In the genomic region with DNA sequence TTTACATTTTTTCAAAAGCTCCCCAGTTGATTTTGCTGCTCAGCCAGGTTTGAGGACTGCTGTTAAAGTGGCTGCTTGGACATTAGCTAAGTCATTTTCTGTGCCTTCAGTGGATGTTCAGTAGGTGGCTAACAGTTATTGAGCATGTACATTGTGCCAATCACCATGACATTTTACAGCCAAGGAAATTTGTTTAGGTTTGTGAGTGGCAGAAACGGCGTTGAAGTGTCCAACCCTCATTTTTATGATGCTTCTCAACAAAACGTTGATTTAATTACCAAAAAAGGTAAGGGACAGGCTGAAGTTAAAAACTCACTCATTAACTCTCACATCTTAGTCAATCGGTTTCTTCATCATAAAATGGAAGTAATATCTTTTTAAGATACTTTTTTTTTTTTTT, we compare ENCODE assay signal across 28 cellular contexts. TPM values are rescaled to one million over a fixed set of nuclear protein-coding genes. Genes with fewer than 3 reads are reported as not detected.
"Had no signal": no experiment of that assay in that cellular context is flagged by ENCODE, and none has a peak within 500 bp of the region (broad histone marks: within the 10 kb centered on the region; RNA-seq: fewer than 3 reads in every experiment).

No MANE protein-coding gene starts in this region.

- H3K4me3 Mint-ChIP-seq: activated CD4-positive, alpha-beta memory T cell treated with anti-CD3 and anti-CD28 coated beads, Interleukin-2, amount 10 ng/mL, durations not matched to agents 7 days and 5 days; activated CD4-positive, alpha-beta T cell treated with anti-CD3 and anti-CD28 coated beads, Interleukin-2, amount 10 ng/mL, durations not matched to agents 7 days and 5 days; activated naive CD4-positive, alpha-beta T cell treated with anti-CD3 and anti-CD28 coated beads, Interleukin-2, amount 50 U/mL, for 24 hours; activated naive CD8-positive, alpha-beta T cell treated with anti-CD3 and anti-CD28 coated beads for 36 hours; activated naive CD8-positive, alpha-beta T cell treated with anti-CD3 and anti-CD28 coated beads, Interleukin-2, amount 50 U/mL, for 24 hours; activated T-cell treated with anti-CD3 and anti-CD28 coated beads, Interleukin-2, amount 50 U/mL, for 4 hours; activated T-helper 17 cell treated with anti-CD3 and anti-CD28 coated beads, Interleukin-2, amount 50 U/mL, for 72 hours; effector memory CD8-positive, alpha-beta T cell had no signal

- H3K27ac ChIP-seq: adrenal gland, body of pancreas, esophagus squamous epithelium, gastroesophageal sphincter had no signal

- H3K27me3 Mint-ChIP-seq: activated CD4-positive, alpha-beta memory T cell treated with anti-CD3 and anti-CD28 coated beads, Interleukin-2, amount 10 ng/mL, durations not matched to agents 7 days and 5 days; activated CD4-positive, alpha-beta T cell treated with anti-CD3 and anti-CD28 coated beads, Interleukin-2, amount 10 ng/mL, durations not matched to agents 7 days and 5 days; activated naive CD4-positive, alpha-beta T cell treated with anti-CD3 and anti-CD28 coated beads, Interleukin-2, amount 50 U/mL, for 24 hours; activated naive CD8-positive, alpha-beta T cell treated with anti-CD3 and anti-CD28 coated beads for 36 hours; activated naive CD8-positive, alpha-beta T cell treated with anti-CD3 and anti-CD28 coated beads, Interleukin-2, amount 50 U/mL, for 24 hours; activated T-helper 17 cell treated with anti-CD3 and anti-CD28 coated beads, Interleukin-2, amount 50 U/mL, for 72 hours; effector memory CD8-positive, alpha-beta T cell had no signal

- H3K36me3 ChIP-seq: adrenal gland, esophagus squamous epithelium, gastroesophageal sphincter had no signal

- DNase-seq: activated CD4-positive, alpha-beta memory T cell treated with anti-CD3 and anti-CD28 coated beads, Interleukin-2, amount 10 ng/mL, durations not matched to agents 7 days and 5 days; activated CD4-positive, alpha-beta T cell treated with anti-CD3 and anti-CD28 coated beads for 1 hour; activated CD4-positive, alpha-beta T cell treated with anti-CD3 and anti-CD28 coated beads for 4 hours; activated CD4-positive, alpha-beta T cell treated with anti-CD3 and anti-CD28 coated beads, Interleukin-2, amount 10 ng/mL, durations not matched to agents 7 days and 5 days; activated CD4-positive, alpha-beta T cell treated with anti-CD3 and anti-CD28 coated beads, Interleukin-2, amount 50 U/mL, for 4 hours; activated CD8-positive, alpha-beta memory T cell treated with anti-CD3 and anti-CD28 coated beads, Interleukin-2, amount 50 U/mL, for 48 hours; activated effector memory CD4-positive, alpha-beta T cell treated with Interleukin-2 at 50 U/mL for 16 hours; activated gamma-delta T cell treated with Interleukin-2 at 50 U/mL for 16 hours; activated naive CD4-positive, alpha-beta T cell treated with Interleukin-2 at 50 U/mL for 16 hours; activated naive CD8-positive, alpha-beta T cell treated with anti-CD3 and anti-CD28 coated beads for 36 hours; activated naive CD8-positive, alpha-beta T cell treated with anti-CD3 and anti-CD28 coated beads, Interleukin-2, amount 50 U/mL, for 24 hours; activated T-cell treated with anti-CD3 and anti-CD28 coated beads for 4 hours; activated T-cell treated with anti-CD3 and anti-CD28 coated beads, Interleukin-2, amount 50 U/mL, for 4 hours; adrenal gland; amygdala; aorta; body of pancreas; caudate nucleus; cortex of kidney; dermis blood vessel endothelial cell; effector CD4-positive, alpha-beta T cell; effector memory CD8-positive, alpha-beta T cell; esophagus squamous epithelium; foreskin melanocyte; T-helper 2 cell had no signal

- H3K4me1 ChIP-seq: adrenal gland, esophagus squamous epithelium, gastroesophageal sphincter had no signal

- H3K27me3 ChIP-seq: adrenal gland, body of pancreas, esophagus squamous epithelium, gastroesophageal sphincter had no signal

- ATAC-seq: activated naive CD8-positive, alpha-beta T cell treated with anti-CD3 and anti-CD28 coated beads, Interleukin-2, amount 50 U/mL, for 24 hours; activated T-cell treated with anti-CD3 and anti-CD28 coated beads, Interleukin-2, amount 50 U/mL, for 4 hours; activated T-helper 17 cell treated with anti-CD3 and anti-CD28 coated beads, Interleukin-2, amount 50 U/mL, for 72 hours; body of pancreas; effector memory CD8-positive, alpha-beta T cell; gastroesophageal sphincter had no signal

- H3K9me3 ChIP-seq: adrenal gland, body of pancreas, esophagus squamous epithelium, gastroesophageal sphincter had no signal

- H3K4me3 ChIP-seq: adrenal gland, body of pancreas, esophagus squamous epithelium, gastroesophageal sphincter had no signal

- H3K27ac Mint-ChIP-seq: activated CD4-positive, alpha-beta memory T cell treated with anti-CD3 and anti-CD28 coated beads, Interleukin-2, amount 10 ng/mL, durations not matched to agents 7 days and 5 days; activated CD4-positive, alpha-beta T cell treated with anti-CD3 and anti-CD28 coated beads, Interleukin-2, amount 10 ng/mL, durations not matched to agents 7 days and 5 days; activated naive CD4-positive, alpha-beta T cell treated with anti-CD3 and anti-CD28 coated beads, Interleukin-2, amount 50 U/mL, for 24 hours; activated naive CD8-positive, alpha-beta T cell treated with anti-CD3 and anti-CD28 coated beads for 36 hours; activated naive CD8-positive, alpha-beta T cell treated with anti-CD3 and anti-CD28 coated beads, Interleukin-2, amount 50 U/mL, for 24 hours; activated T-helper 17 cell treated with anti-CD3 and anti-CD28 coated beads, Interleukin-2, amount 50 U/mL, for 72 hours; effector memory CD8-positive, alpha-beta T cell had no signal

- H3K36me3 Mint-ChIP-seq: activated naive CD4-positive, alpha-beta T cell treated with anti-CD3 and anti-CD28 coated beads, Interleukin-2, amount 50 U/mL, for 24 hours; activated naive CD8-positive, alpha-beta T cell treated with anti-CD3 and anti-CD28 coated beads for 36 hours had no signal

- H3K4me1 Mint-ChIP-seq: activated CD4-positive, alpha-beta memory T cell treated with anti-CD3 and anti-CD28 coated beads, Interleukin-2, amount 10 ng/mL, durations not matched to agents 7 days and 5 days; activated CD4-positive, alpha-beta T cell treated with anti-CD3 and anti-CD28 coated beads, Interleukin-2, amount 10 ng/mL, durations not matched to agents 7 days and 5 days; activated naive CD4-positive, alpha-beta T cell treated with anti-CD3 and anti-CD28 coated beads, Interleukin-2, amount 50 U/mL, for 24 hours; activated naive CD8-positive, alpha-beta T cell treated with anti-CD3 and anti-CD28 coated beads for 36 hours; activated naive CD8-positive, alpha-beta T cell treated with anti-CD3 and anti-CD28 coated beads, Interleukin-2, amount 50 U/mL, for 24 hours; activated T-helper 17 cell treated with anti-CD3 and anti-CD28 coated beads, Interleukin-2, amount 50 U/mL, for 72 hours had no signal

- H3K9me3 Mint-ChIP-seq: activated CD4-positive, alpha-beta memory T cell treated with anti-CD3 and anti-CD28 coated beads, Interleukin-2, amount 10 ng/mL, durations not matched to agents 7 days and 5 days; activated CD4-positive, alpha-beta T cell treated with anti-CD3 and anti-CD28 coated beads, Interleukin-2, amount 10 ng/mL, durations not matched to agents 7 days and 5 days; activated naive CD4-positive, alpha-beta T cell treated with anti-CD3 and anti-CD28 coated beads, Interleukin-2, amount 50 U/mL, for 24 hours; activated naive CD8-positive, alpha-beta T cell treated with anti-CD3 and anti-CD28 coated beads for 36 hours; activated naive CD8-positive, alpha-beta T cell treated with anti-CD3 and anti-CD28 coated beads, Interleukin-2, amount 50 U/mL, for 24 hours; activated T-helper 17 cell treated with anti-CD3 and anti-CD28 coated beads, Interleukin-2, amount 50 U/mL, for 72 hours had no signal

RNA-seq across cellular contexts. Expression of gene LRIG3, which starts 37.0 kb away (rescaled TPM):
- total RNA-seq: activated CD4-positive, alpha-beta T cell treated with anti-CD3 and anti-CD28 coated beads, Interleukin-2, amount 10 ng/mL, durations not matched to agents 7 days and 5 days; activated naive CD8-positive, alpha-beta T cell treated with anti-CD3 and anti-CD28 coated beads for 36 hours; activated T-helper 17 cell treated with anti-CD3 and anti-CD28 coated beads, Interleukin-2, amount 50 U/mL, for 72 hours had no signal
